Comparison of ENCODE assay signal across 8 cellular contexts in the genomic region with DNA sequence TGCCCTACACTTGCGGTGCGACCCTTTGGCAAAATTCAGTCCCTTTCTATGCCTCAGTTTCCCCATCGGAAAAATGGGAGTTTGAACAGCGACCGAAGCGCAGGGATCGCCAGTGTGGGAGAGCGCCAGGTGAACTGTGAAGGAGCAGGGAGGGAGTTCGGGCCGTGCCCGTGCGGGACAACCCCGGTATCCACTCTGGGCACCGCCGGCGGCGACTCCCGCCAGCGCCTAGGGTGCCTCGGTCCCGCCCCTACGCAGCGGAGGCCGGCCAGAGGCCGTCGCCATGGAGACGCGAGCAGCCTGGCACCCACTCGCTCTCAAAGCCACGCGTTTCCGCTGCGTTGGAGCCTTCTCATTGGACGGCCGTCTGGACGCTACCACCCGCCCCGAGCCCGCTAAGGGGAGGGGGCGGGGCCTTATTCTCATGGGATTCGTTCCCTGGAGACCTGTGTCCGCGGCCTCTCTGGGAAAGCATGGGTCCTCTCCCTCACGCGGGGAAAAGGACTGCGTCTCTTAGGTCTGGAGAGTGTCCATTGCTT. TPM values are rescaled to one million over a fixed set of nuclear protein-coding genes. Genes with fewer than 3 reads are reported as not detected.
DNase-seq lines count a peak whose midpoint lies in the region; ATAC-seq and TF ChIP-seq lines count a peak whose summit lies in the region.

No MANE protein-coding gene starts in this region.

- peaks cover 31% of the 10 kb centered on the region for H3K4me1 Mint-ChIP-seq in GM23338
- H3K4me1 Mint-ChIP-seq in activated T-helper 2 cell treated with anti-CD3 and anti-CD28 coated beads, Interferon-gamma antibody, Interleukin-2, Interleukin-4, amounts not matched to agents 10 μg/mL and 5 μg/mL and 100 μg/mL, durations not matched to agents 14 hours and 24 hours and 36 hours (ENCODE audit: low read depth) = peaks cover 42% of the 10 kb centered on the region
- H3K4me1 Mint-ChIP-seq in natural killer cell treated with Interleukin-12 subunit alpha and Interleukin-12 subunit beta and Interleukin-15 and Interleukin-18, amount 100 ng/mL, for 72 hours (ENCODE audit: low read depth in 2 of 2) = peaks cover 29 to 30% of the 10 kb centered on the region in 2 donors

- no peaks in the 10 kb centered on the region for H3K9me3 Mint-ChIP-seq in GM23338
- no peaks in the 10 kb centered on the region for H3K9me3 Mint-ChIP-seq in activated T-helper 2 cell treated with anti-CD3 and anti-CD28 coated beads, Interferon-gamma antibody, Interleukin-2, Interleukin-4, amounts not matched to agents 10 μg/mL and 5 μg/mL and 100 μg/mL, durations not matched to agents 14 hours and 24 hours and 36 hours
- no peaks in the 10 kb centered on the region for H3K9me3 Mint-ChIP-seq in natural killer cell treated with Interleukin-12 subunit alpha and Interleukin-12 subunit beta and Interleukin-15 and Interleukin-18, amount 100 ng/mL, for 72 hours

- H3K9me3 ChIP-seq in DOHH2 (ENCODE audit: control insufficient read depth, insufficient read depth, low read length) = no peaks in the 10 kb centered on the region

- TF ChIP-seq CTCF in DOHH2 (IDR thresholded peaks at IDR 0.05; ENCODE audit: low read depth, low read length, poor library complexity, severe bottlenecking) (no peak), GM23338 (conservative IDR thresholded peaks at IDR 0.05; ENCODE audit: low read depth in 2 of 2) (no peak), fibroblast of pulmonary artery (IDR thresholded peaks at IDR 0.05; ENCODE audit: low read length, missing control alignments) (no peak)

- H2AFZ ChIP-seq in GM23338 = peak overlapping the region; percentile 92

- no peaks in the 10 kb centered on the region; the same call in 2 of the 3 replicates for H3K36me3 Mint-ChIP-seq in GM23338 (ENCODE audit: low read depth)
- peaks cover 10% of the 10 kb centered on the region for H3K36me3 Mint-ChIP-seq in activated T-helper 2 cell treated with anti-CD3 and anti-CD28 coated beads, Interferon-gamma antibody, Interleukin-2, Interleukin-4, amounts not matched to agents 10 μg/mL and 5 μg/mL and 100 μg/mL, durations not matched to agents 14 hours and 24 hours and 36 hours (ENCODE audit: low read depth)
- H3K36me3 Mint-ChIP-seq in natural killer cell treated with Interleukin-12 subunit alpha and Interleukin-12 subunit beta and Interleukin-15 and Interleukin-18, amount 100 ng/mL, for 72 hours = no peaks in the 10 kb centered on the region

- DNase-seq in GM23338 (ENCODE audit: low spot score) = peak; percentile 100
- peak; percentile 95 for DNase-seq in LHCN-M2 (ENCODE audit: low read depth)
- DNase-seq in RPMI7951 (ENCODE audit: low read depth) = peak; percentile 96
- peak; percentile 97 for DNase-seq in activated T-helper 2 cell treated with anti-CD3 and anti-CD28 coated beads, Interferon-gamma antibody, Interleukin-2, Interleukin-4, amounts not matched to agents 10 μg/mL and 5 μg/mL and 100 μg/mL, durations not matched to agents 14 hours and 24 hours and 36 hours (ENCODE audit: low spot score)
- peak; percentile 98 for DNase-seq in fibroblast of pulmonary artery (ENCODE audit: low read depth)
- peak; percentile 99 for DNase-seq in natural killer cell treated with Interleukin-12 subunit alpha and Interleukin-12 subunit beta and Interleukin-15 and Interleukin-18, amount 100 ng/mL, for 72 hours (ENCODE audit: low spot score)
- peak; percentile 98 for DNase-seq in stimulated activated naive CD8-positive, alpha-beta T cell treated with anti-CD3 and anti-CD28 coated beads, Interleukin-15, Interleukin-2, amounts not matched to agents 100 U/mL and 50 U/mL, for 24 hours

- peak overlapping the region; percentile 94 for H3K4me2 ChIP-seq in DOHH2 (ENCODE audit: low read length)
- H3K4me2 ChIP-seq in GM23338 = peak overlapping the region; percentile 95

- peaks cover 38% of the 10 kb centered on the region for H3K4me1 ChIP-seq in DOHH2 (ENCODE audit: control insufficient read depth, low read length)
- peaks cover 29% of the 10 kb centered on the region for H3K4me1 ChIP-seq in GM23338 (ENCODE audit: insufficient read depth)

- peaks cover 22% of the 10 kb centered on the region for H3F3A ChIP-seq in DOHH2 (ENCODE audit: control insufficient read depth, insufficient read depth)
- peaks cover 5% of the 10 kb centered on the region for H3F3A ChIP-seq in GM23338 (replicated peaks; ENCODE audit: low read depth)

- H3K36me3 ChIP-seq in DOHH2 (ENCODE audit: control insufficient read depth, low read length) (peaks cover 35% of the 10 kb centered on the region), GM23338 (ENCODE audit: insufficient read depth) (no peaks in the 10 kb centered on the region)

- H3K79me2 ChIP-seq in DOHH2 (ENCODE audit: control insufficient read depth, low read length) (peaks cover 43% of the 10 kb centered on the region), GM23338 (replicated peaks; ENCODE audit: insufficient read depth) (peaks cover 40% of the 10 kb centered on the region)

- H3K9me2 ChIP-seq in DOHH2 (replicated peaks; ENCODE audit: control insufficient read depth, low read length) (no peaks in the 10 kb centered on the region), GM23338 (ENCODE audit: insufficient read depth) (no peaks in the 10 kb centered on the region)

- H3K4me3 ChIP-seq in DOHH2 (ENCODE audit: low read length) (peak overlapping the region; percentile 84), GM23338 (peak overlapping the region; percentile 99), fibroblast of pulmonary artery (replicated peaks; ENCODE audit: low read depth, low read length) (peak overlapping the region; percentile 71)

- H3K27me3 ChIP-seq in DOHH2 (ENCODE audit: control insufficient read depth, low read length) (no peaks in the 10 kb centered on the region), GM23338 (ENCODE audit: insufficient read depth) (no peaks in the 10 kb centered on the region)

- H4K20me1 ChIP-seq in DOHH2 (ENCODE audit: control insufficient read depth, insufficient read depth, low read depth, low read length) (peaks cover 16% of the 10 kb centered on the region), GM23338 (replicated peaks; ENCODE audit: insufficient read depth) (peaks cover 29% of the 10 kb centered on the region)

- peaks cover 2% of the 10 kb centered on the region for H3K27me3 Mint-ChIP-seq in GM23338 (ENCODE audit: insufficient read depth, low read depth, poor library complexity)
- H3K27me3 Mint-ChIP-seq in activated T-helper 2 cell treated with anti-CD3 and anti-CD28 coated beads, Interferon-gamma antibody, Interleukin-2, Interleukin-4, amounts not matched to agents 10 μg/mL and 5 μg/mL and 100 μg/mL, durations not matched to agents 14 hours and 24 hours and 36 hours (ENCODE audit: low read depth) = no peaks in the 10 kb centered on the region
- H3K27me3 Mint-ChIP-seq in natural killer cell treated with Interleukin-12 subunit alpha and Interleukin-12 subunit beta and Interleukin-15 and Interleukin-18, amount 100 ng/mL, for 72 hours = no peaks in the 10 kb centered on the region

- H3K27ac ChIP-seq in DOHH2 (ENCODE audit: low read depth, low read length) (peak overlapping the region; percentile 93), GM23338 (ENCODE audit: low read depth) (peak overlapping the region; percentile 99)

- intact Hi-C loops in activated T-helper 2 cell treated with anti-CD3 and anti-CD28 coated beads, Interferon-gamma antibody, Interleukin-2, Interleukin-4, amounts not matched to agents 10 μg/mL and 5 μg/mL and 100 μg/mL, durations not matched to agents 14 hours and 24 hours and 36 hours (cut with micrococcal nuclease) = loop anchor here (1.0 to 5.0 kb wide), 7 partner anchors 25 to 1019 kb away; a partner anchor contains a TSS

- peak overlapping the region; percentile 84 for H3K4me3 Mint-ChIP-seq in GM23338
- H3K4me3 Mint-ChIP-seq in activated T-helper 2 cell treated with anti-CD3 and anti-CD28 coated beads, Interferon-gamma antibody, Interleukin-2, Interleukin-4, amounts not matched to agents 10 μg/mL and 5 μg/mL and 100 μg/mL, durations not matched to agents 14 hours and 24 hours and 36 hours (ENCODE audit: low read depth) = peak overlapping the region; percentile 87
- peak overlapping the region; percentile 89 for H3K4me3 Mint-ChIP-seq in natural killer cell treated with Interleukin-12 subunit alpha and Interleukin-12 subunit beta and Interleukin-15 and Interleukin-18, amount 100 ng/mL, for 72 hours

- peak overlapping the region; percentile 97 for H3K27ac Mint-ChIP-seq in GM23338
- H3K27ac Mint-ChIP-seq in activated T-helper 2 cell treated with anti-CD3 and anti-CD28 coated beads, Interferon-gamma antibody, Interleukin-2, Interleukin-4, amounts not matched to agents 10 μg/mL and 5 μg/mL and 100 μg/mL, durations not matched to agents 14 hours and 24 hours and 36 hours = peak overlapping the region; percentile 90
- peak overlapping the region; percentile 84 to 90 for H3K27ac Mint-ChIP-seq in natural killer cell treated with Interleukin-12 subunit alpha and Interleukin-12 subunit beta and Interleukin-15 and Interleukin-18, amount 100 ng/mL, for 72 hours

- peak; percentile 84 for ATAC-seq in GM23338
- ATAC-seq in natural killer cell treated with Interleukin-12 subunit alpha and Interleukin-12 subunit beta and Interleukin-15 and Interleukin-18, amount 100 ng/mL, for 72 hours = peak; percentile 90 to 91
- ATAC-seq in stimulated activated naive CD8-positive, alpha-beta T cell treated with anti-CD3 and anti-CD28 coated beads, Interleukin-15, Interleukin-2, amounts not matched to agents 100 U/mL and 50 U/mL, for 24 hours = peak; percentile 86

RNA-seq across cellular contexts. Expression of a gene that starts 0.7 kb away (rescaled TPM):
- total RNA-seq in GM23338 (2014; rRNA removed; shearing (Covaris generic)) = 217 and 225 TPM in 2 replicates
- polyA plus RNA-seq in GM23338 (2016; fragmentation: Nextera tagmentation; extraction: Ambion mirVana) = 257 and 264 TPM in 2 replicates
- 139 and 140 TPM in 2 replicates for total RNA-seq in LHCN-M2 (2014; rRNA removed)
- 75.2 TPM for polyA plus RNA-seq in LHCN-M2 (2012)
- 80.7 and 87.7 TPM in 2 replicates for total RNA-seq in RPMI7951 (2014; rRNA removed; shearing (Covaris generic))
- total RNA-seq in activated T-helper 2 cell treated with anti-CD3 and anti-CD28 coated beads, Interferon-gamma antibody, Interleukin-2, Interleukin-4, amounts not matched to agents 10 μg/mL and 5 μg/mL and 100 μg/mL, durations not matched to agents 14 hours and 24 hours and 36 hours = 136 and 142 TPM in 2 replicates
- 100 to 1,000 TPM; 115 to 158 TPM for total RNA-seq in natural killer cell treated with Interleukin-12 subunit alpha and Interleukin-12 subunit beta and Interleukin-15 and Interleukin-18, amount 100 ng/mL, for 72 hours

RNA-seq across cellular contexts. Expression of a gene that starts 24.0 kb away (rescaled TPM):
- 48.2 and 51.3 TPM in 2 replicates for total RNA-seq in GM23338 (2014; rRNA removed; shearing (Covaris generic))
- 9.9 and 11.7 TPM in 2 replicates for polyA plus RNA-seq in GM23338 (2016; fragmentation: Nextera tagmentation; extraction: Ambion mirVana)
- total RNA-seq in LHCN-M2 (2014; rRNA removed) = 16.2 and 18.7 TPM in 2 replicates
- 17.6 TPM for polyA plus RNA-seq in LHCN-M2 (2012)
- total RNA-seq in RPMI7951 (2014; rRNA removed; shearing (Covaris generic)) = 10.2 and 10.7 TPM in 2 replicates
- 25.1 and 27.0 TPM in 2 replicates for total RNA-seq in activated T-helper 2 cell treated with anti-CD3 and anti-CD28 coated beads, Interferon-gamma antibody, Interleukin-2, Interleukin-4, amounts not matched to agents 10 μg/mL and 5 μg/mL and 100 μg/mL, durations not matched to agents 14 hours and 24 hours and 36 hours
- 10 to 100 TPM; 15.6 to 28.1 TPM for total RNA-seq in natural killer cell treated with Interleukin-12 subunit alpha and Interleukin-12 subunit beta and Interleukin-15 and Interleukin-18, amount 100 ng/mL, for 72 hours

RNA-seq across cellular contexts. Expression of a gene that starts 39.4 kb away (rescaled TPM):
- total RNA-seq in GM23338 (2014; rRNA removed; shearing (Covaris generic)) = 5.7 and 7.7 TPM in 2 replicates
- 3.1 and 4.2 TPM in 2 replicates for polyA plus RNA-seq in GM23338 (2016; fragmentation: Nextera tagmentation; extraction: Ambion mirVana)
- total RNA-seq in LHCN-M2 (2014; rRNA removed) = 15.5 and 16.9 TPM in 2 replicates
- polyA plus RNA-seq in LHCN-M2 (2012) = 7.8 TPM
- 7.1 and 7.3 TPM in 2 replicates for total RNA-seq in RPMI7951 (2014; rRNA removed; shearing (Covaris generic))
- 16.4 and 16.6 TPM in 2 replicates for total RNA-seq in activated T-helper 2 cell treated with anti-CD3 and anti-CD28 coated beads, Interferon-gamma antibody, Interleukin-2, Interleukin-4, amounts not matched to agents 10 μg/mL and 5 μg/mL and 100 μg/mL, durations not matched to agents 14 hours and 24 hours and 36 hours
- 10 to 100 TPM; 12.8 to 13.9 TPM for total RNA-seq in natural killer cell treated with Interleukin-12 subunit alpha and Interleukin-12 subunit beta and Interleukin-15 and Interleukin-18, amount 100 ng/mL, for 72 hours

RNA-seq across cellular contexts. Expression of a gene that starts 45.8 kb away (rescaled TPM):
- total RNA-seq in GM23338 (2014; rRNA removed; shearing (Covaris generic)) = 5.2 and 7.0 TPM in 2 replicates
- polyA plus RNA-seq in GM23338 (2016; fragmentation: Nextera tagmentation; extraction: Ambion mirVana) = 4.7 and 5.1 TPM in 2 replicates
- 0.45 TPM in 1 of 2 replicates, not detected in the other for total RNA-seq in LHCN-M2 (2014; rRNA removed)
- polyA plus RNA-seq in LHCN-M2 (2012) = 0.09 TPM
- 0.10 TPM in 1 of 2 replicates, not detected in the other for total RNA-seq in RPMI7951 (2014; rRNA removed; shearing (Covaris generic))
- total RNA-seq in activated T-helper 2 cell treated with anti-CD3 and anti-CD28 coated beads, Interferon-gamma antibody, Interleukin-2, Interleukin-4, amounts not matched to agents 10 μg/mL and 5 μg/mL and 100 μg/mL, durations not matched to agents 14 hours and 24 hours and 36 hours = 0.27 and 0.41 TPM in 2 replicates
- under 1 TPM in 1 of 2 donors, not detected in 1; 0.24 TPM for total RNA-seq in natural killer cell treated with Interleukin-12 subunit alpha and Interleukin-12 subunit beta and Interleukin-15 and Interleukin-18, amount 100 ng/mL, for 72 hours

Comparison
In these comparisons a context has a peak if more than half of its experiments do, and no peak if none do; other contexts are left out.
1. Peak in every context shown above with its lines: DNase-seq, ATAC-seq, H3K4me3 ChIP-seq and H3K27ac ChIP-seq.